Comparison of ENCODE assay signal across 27 cellular contexts in the genomic region with DNA sequence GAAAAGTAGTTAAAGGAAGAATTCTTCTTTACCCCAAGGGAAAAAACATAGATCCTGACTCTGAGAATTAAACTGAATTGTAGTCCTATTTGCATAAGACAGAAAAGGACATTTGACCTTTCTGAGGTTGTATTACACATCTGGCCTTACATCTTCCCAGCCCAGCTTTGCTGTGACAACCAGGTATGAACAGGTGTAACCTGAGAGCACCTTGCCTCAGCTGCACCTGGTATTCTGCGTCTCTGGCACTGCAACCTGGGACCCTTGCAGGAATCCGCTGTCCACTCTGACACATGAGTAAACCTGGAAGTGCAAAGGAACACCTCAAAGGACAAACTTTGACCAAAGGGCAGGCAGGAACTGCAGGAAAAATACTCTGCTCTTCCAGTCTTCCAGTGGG. TPM values are rescaled to one million over a fixed set of nuclear protein-coding genes. Genes with fewer than 3 reads are reported as not detected.
DNase-seq lines count a peak whose midpoint lies in the region; TF ChIP-seq lines count a peak whose summit lies in the region.
"Had no signal": no experiment of that assay in that cellular context is flagged by ENCODE, and none has a peak within 500 bp of the region (broad histone marks: within the 10 kb centered on the region; RNA-seq: fewer than 3 reads in every experiment).

No MANE protein-coding gene starts in this region.

- H3K36me3 Mint-ChIP-seq in activated CD4-positive, alpha-beta T cell treated with anti-CD3 and anti-CD28 coated beads, Interleukin-2, amount 10 ng/mL, durations not matched to agents 24 days and 14 days (ENCODE audit: low read depth), result peaks cover 14% of the 10 kb centered on the region

- no peak overlapping the region for H3K9ac ChIP-seq in parathyroid adenoma
- H3K9ac ChIP-seq: BLaER1 treated with 17β-estradiol and CSF1 and Interleukin-3, amounts not matched to agents 10 nM and 100 nM had no signal

- peak overlapping the region; percentile 67 for H2AFZ ChIP-seq in parathyroid adenoma
- H2AFZ ChIP-seq: hepatocyte had no signal

- no peaks in the 10 kb centered on the region for H3K79me2 ChIP-seq in parathyroid adenoma

- H3K4me1 Mint-ChIP-seq in activated CD4-positive, alpha-beta T cell treated with anti-CD3 and anti-CD28 coated beads, Interleukin-2, amount 10 ng/mL, durations not matched to agents 24 days and 14 days, result peaks cover 30% of the 10 kb centered on the region

- no peak for DNase-seq in activated CD4-positive, alpha-beta T cell treated with anti-CD3 and anti-CD28 coated beads, Interleukin-2, amount 10 ng/mL, durations not matched to agents 24 days and 14 days
- DNase-seq in activated CD4-positive, alpha-beta T cell treated with anti-CD3 and anti-CD28 coated beads, Interleukin-2, amount 50 U/mL, for 4 hours, result no peak
- DNase-seq in DMS53 treated with DMSO at 0.1 percent for 48 hours (lab: John Stamatoyannopoulos, UW; ENCODE audit: unreplicated experiment) (peak; percentile 28), NCI-H69 (lab: John Stamatoyannopoulos, UW) (peak; percentile 46), NCI-H446 (lab: John Stamatoyannopoulos, UW) (no peak), SIG-M5 treated with dmso at 0.1 percent for 504 hours (lab: John Stamatoyannopoulos, UW; ENCODE audit: unreplicated experiment) (no peak), germinal center (ENCODE audit: low spot score) (no peak)
- DNase-seq: activated CD4-positive, alpha-beta memory T cell treated with anti-CD3 and anti-CD28 coated beads for 36 hours; activated CD4-positive, CD25-positive, alpha-beta regulatory T cell; activated gamma-delta T cell treated with Interleukin-2 at 50 U/mL for 16 hours; amygdala; effector memory CD8-positive, alpha-beta T cell; foreskin keratinocyte; immature natural killer cell; Kasumi-1; NCI-H187 treated with DMSO at 0.1 percent for 48 hours; NCI-H82; OCI-M1; stimulated activated CD4-positive, alpha-beta T cell treated with anti-CD3 and anti-CD28 coated beads, Interleukin-12 subunit alpha, Interleukin-12 subunit beta, amount 100 ng/mL, for 4 hours; stimulated activated CD4-positive, alpha-beta T cell treated with anti-CD3 and anti-CD28 coated beads, Interleukin-4, amount 100 ng/mL, for 4 hours; stimulated activated naive CD8-positive, alpha-beta T cell treated with anti-CD3 and anti-CD28 coated beads, Interleukin-15, Interleukin-2, amounts not matched to agents 100 U/mL and 50 U/mL, for 24 hours; T1000 had no signal

- H3K27me3 Mint-ChIP-seq in activated CD4-positive, alpha-beta T cell treated with anti-CD3 and anti-CD28 coated beads, Interleukin-2, amount 10 ng/mL, durations not matched to agents 24 days and 14 days, result peaks cover 20% of the 10 kb centered on the region

- H3K4me3 ChIP-seq in parathyroid adenoma (ENCODE audit: low read depth, low read length), result no peak overlapping the region
- H3K4me3 ChIP-seq: BLaER1 treated with 17β-estradiol and CSF1 and Interleukin-3, amounts not matched to agents 10 nM and 100 nM; coronary artery; hepatocyte; thoracic aorta had no signal

- H3K36me3 ChIP-seq in parathyroid adenoma (ENCODE audit: control insufficient read depth, insufficient read depth, low read length), result no peaks in the 10 kb centered on the region
- H3K36me3 ChIP-seq: thoracic aorta had no signal

- H3K27me3 ChIP-seq in parathyroid adenoma (ENCODE audit: control insufficient read depth, insufficient read depth, low read length), result no peaks in the 10 kb centered on the region
- H3K27me3 ChIP-seq: BLaER1 treated with 17β-estradiol and CSF1 and Interleukin-3, amounts not matched to agents 10 nM and 100 nM; hepatocyte had no signal

- no peak overlapping the region for H3K4me2 ChIP-seq in parathyroid adenoma (ENCODE audit: low read length)
- H3K4me2 ChIP-seq: hepatocyte had no signal

- peak overlapping the region; percentile 78 for H3K27ac ChIP-seq in parathyroid adenoma
- H3K27ac ChIP-seq: BLaER1 treated with 17β-estradiol and CSF1 and Interleukin-3, amounts not matched to agents 10 nM and 100 nM; coronary artery; foreskin keratinocyte; hepatocyte; thoracic aorta had no signal

- no peaks in the 10 kb centered on the region for H3K9me3 ChIP-seq in parathyroid adenoma (ENCODE audit: control insufficient read depth, low read length)
- H3K9me3 ChIP-seq: thoracic aorta had no signal

- peaks cover 20% of the 10 kb centered on the region for H3K4me1 ChIP-seq in parathyroid adenoma

- no peak overlapping the region for H3K27ac Mint-ChIP-seq in activated CD4-positive, alpha-beta T cell treated with anti-CD3 and anti-CD28 coated beads, Interleukin-2, amount 10 ng/mL, durations not matched to agents 24 days and 14 days
- H3K27ac Mint-ChIP-seq: activated CD4-positive, alpha-beta memory T cell treated with anti-CD3 and anti-CD28 coated beads for 36 hours; effector memory CD8-positive, alpha-beta T cell had no signal

- H3K4me3 Mint-ChIP-seq in activated CD4-positive, alpha-beta T cell treated with anti-CD3 and anti-CD28 coated beads, Interleukin-2, amount 10 ng/mL, durations not matched to agents 24 days and 14 days, result peak overlapping the region; percentile 10
- H3K4me3 Mint-ChIP-seq: activated CD4-positive, alpha-beta memory T cell treated with anti-CD3 and anti-CD28 coated beads for 36 hours; effector memory CD8-positive, alpha-beta T cell had no signal

- H3K9me3 Mint-ChIP-seq in activated CD4-positive, alpha-beta T cell treated with anti-CD3 and anti-CD28 coated beads, Interleukin-2, amount 10 ng/mL, durations not matched to agents 24 days and 14 days, result peaks cover 9% of the 10 kb centered on the region
- H3K9me3 Mint-ChIP-seq: activated CD4-positive, alpha-beta memory T cell treated with anti-CD3 and anti-CD28 coated beads for 36 hours; effector memory CD8-positive, alpha-beta T cell had no signal

- no peak for TF ChIP-seq CTCF in parathyroid adenoma (IDR thresholded peaks at IDR 0.05)

- intact Hi-C loops in activated CD4-positive, alpha-beta T cell treated with anti-CD3 and anti-CD28 coated beads, Interleukin-2, amount 10 ng/mL, durations not matched to agents 24 days and 14 days (cut with micrococcal nuclease), result loop anchor here (5.0 to 10.0 kb wide), 2 partner anchors 197 to 234 kb away; a partner anchor contains a TSS

RNA-seq across cellular contexts. Expression of a gene that starts 2.2 kb away (rescaled TPM):
- total RNA-seq in activated CD4-positive, alpha-beta T cell treated with anti-CD3 and anti-CD28 coated beads, Interleukin-2, amount 10 ng/mL, durations not matched to agents 24 days and 14 days, result 124 and 133 TPM in 2 replicates

Comparison
In these comparisons a context has a peak if more than half of its experiments do, and no peak if none do; other contexts are left out.
1. DNase-seq: peak in DMS53 treated with DMSO at 0.1 percent for 48 hours (single experiment) and NCI-H69 (single experiment); none in activated CD4-positive, alpha-beta T cell treated with anti-CD3 and anti-CD28 coated beads, Interleukin-2, amount 10 ng/mL, durations not matched to agents 24 days and 14 days (single experiment), activated CD4-positive, alpha-beta T cell treated with anti-CD3 and anti-CD28 coated beads, Interleukin-2, amount 50 U/mL, for 4 hours (0 of 2), NCI-H446 (0 of 2), SIG-M5 treated with dmso at 0.1 percent for 504 hours (single experiment) and germinal center (single experiment).